Comparison of ENCODE assay signal across 8 cellular contexts in the genomic region with DNA sequence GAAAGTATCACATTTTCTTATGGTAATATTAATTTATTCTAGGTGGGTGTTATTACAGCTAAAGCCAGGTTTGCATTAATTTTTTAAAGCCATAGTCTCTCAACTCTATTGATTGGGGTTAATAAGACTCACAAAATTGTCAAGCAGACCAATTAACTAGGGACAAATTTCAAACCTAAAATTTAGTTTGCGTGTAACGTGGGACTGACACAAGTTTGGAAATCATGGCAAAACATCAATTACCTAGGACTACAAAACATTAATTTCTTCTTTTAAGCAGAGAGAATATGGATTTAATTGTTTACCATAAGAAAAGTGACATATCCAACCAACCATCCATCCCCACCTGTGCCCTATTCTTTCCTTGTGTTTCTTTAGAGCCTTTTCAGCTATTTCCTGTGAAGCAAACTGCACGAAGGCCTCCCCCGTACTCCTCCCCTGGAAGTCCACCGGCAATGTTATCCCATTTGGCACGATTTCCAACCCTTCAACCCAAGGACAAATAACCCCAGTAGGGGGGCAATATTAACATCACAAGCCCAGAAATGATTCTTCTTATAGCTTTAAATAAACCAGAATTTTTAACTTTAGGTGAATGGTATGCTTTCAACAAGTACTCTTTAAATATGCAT. TPM values are rescaled to one million over a fixed set of nuclear protein-coding genes. Genes with fewer than 3 reads are reported as not detected.
A peak's percentile ranks its signal among the peaks of the same experiment; 100 is the strongest.
DNase-seq lines count a peak whose midpoint lies in the region; ATAC-seq and TF ChIP-seq lines count a peak whose summit lies in the region.

No MANE protein-coding gene starts in this region.

- no peaks in the 10 kb centered on the region for H3K9me3 ChIP-seq in breast epithelium
- H3K9me3 ChIP-seq in mesodermal cell (ENCODE audit: control insufficient read depth, low read length): no peaks in the 10 kb centered on the region
- no peaks in the 10 kb centered on the region for H3K9me3 ChIP-seq in WERI-Rb-1 (ENCODE audit: severe bottlenecking)

- H3K27ac ChIP-seq in breast epithelium (no peak overlapping the region), mesodermal cell (ENCODE audit: low read depth, low read length, severe bottlenecking) (no peak overlapping the region), WERI-Rb-1 (no peak overlapping the region)

- no peaks in the 10 kb centered on the region for H3K27me3 ChIP-seq in breast epithelium
- H3K27me3 ChIP-seq in WERI-Rb-1 (ENCODE audit: insufficient read depth, low read depth, severe bottlenecking): no peaks in the 10 kb centered on the region

- DNase-seq in AG04449 (ENCODE audit: low read depth, low spot score) (no peak), HFF-Myc (ENCODE audit: extremely low read depth, low read depth) (no peak), breast epithelium (ENCODE audit: low spot score in 2 of 2) (no peak), GM19240 (ENCODE audit: insufficient read length, low spot score) (no peak), mucosa of gallbladder (ENCODE audit: low spot score) (no peak), WERI-Rb-1 (no peak)

- H3K4me3 ChIP-seq in AG04449 (ENCODE audit: low read depth, low read length): peak overlapping the region; percentile 73
- peak overlapping the region; percentile 95 for H3K4me3 ChIP-seq in HFF-Myc (replicated peaks; ENCODE audit: low read depth, low read length)
- peak overlapping the region; percentile 93 to 100 (median 100) for H3K4me3 ChIP-seq in breast epithelium
- H3K4me3 ChIP-seq in mesodermal cell (ENCODE audit: extremely low read depth, insufficient read depth, low read length, poor library complexity, severe bottlenecking): peak overlapping the region; percentile 15
- H3K4me3 ChIP-seq in WERI-Rb-1 (ENCODE audit: low read depth, low read length): no peak overlapping the region

- TF ChIP-seq CTCF in AG04449 (IDR thresholded peaks at IDR 0.05; ENCODE audit: insufficient read depth, low read length, missing control alignments) (no peak), HFF-Myc (IDR thresholded peaks at IDR 0.05; ENCODE audit: low read depth, low read length, missing control alignments) (no peak), breast epithelium (IDR thresholded peaks at IDR 0.05) (no peak), WERI-Rb-1 (IDR thresholded peaks at IDR 0.05; ENCODE audit: low read depth, low read length) (no peak)

- H3K4me1 ChIP-seq in breast epithelium: peaks cover 0 to 32% of the 10 kb centered on the region in 2 donors
- H3K4me1 ChIP-seq in mesodermal cell (ENCODE audit: control insufficient read depth, insufficient read depth, low read length, poor library complexity, severe bottlenecking): peaks cover 8% of the 10 kb centered on the region

- TF ChIP-seq POLR2A in breast epithelium (IDR thresholded peaks at IDR 0.05) (no peak), GM18505 (IDR thresholded peaks at IDR 0.05; ENCODE audit: borderline replicate concordance, extremely low read depth, insufficient read depth, insufficient read length) (no peak)

- intact Hi-C loops in breast epithelium (cut with DNase I; ENCODE audit: low total_unique reads): no loop called here

- CTCF ChIA-PET in AG04449 (lab: Yijun Ruan, JAX): interaction anchor here (0.8 to 5.2 kb wide), 2 partner anchors 6 to 174 kb away, joined by 3 to 54 read pairs; no protein-coding TSS in a partner anchor

- POLR2A ChIA-PET in AG04449 (lab: Yijun Ruan, JAX): interaction anchor here (0.6 kb wide), 1 partner anchor 76 kb away, joined by 3 read pairs; no protein-coding TSS in a partner anchor

- 55 to 59% methylated on average over 4 to 6 of the region's 6 CpGs for WGBS in mesodermal cell (ENCODE audit: insufficient coverage in 2 of 2), 2 experiments

- ATAC-seq in GM18505 (IDR thresholded peaks at IDR 0.05; ENCODE audit: unreplicated experiment): no peak

- H3K36me3 ChIP-seq in breast epithelium (peaks cover 5% of the 10 kb centered on the region), mesodermal cell (ENCODE audit: control insufficient read depth, insufficient read depth, low read length) (peaks cover 83% of the 10 kb centered on the region), WERI-Rb-1 (peaks cover 89% of the 10 kb centered on the region)

RNA-seq across cellular contexts. Expression of gene HNRNPH1, which starts 4.4 kb away (rescaled TPM):
- total RNA-seq in breast epithelium (100 to 1,000 TPM; 577 to 931 (median 621) TPM), mucosa of gallbladder (466 TPM)
- polyA plus RNA-seq in mesodermal cell (2013, experiment 1 of 2): 398 TPM
- polyA plus RNA-seq in mesodermal cell (2013, experiment 2 of 2): 401 TPM
